In the genomic region with DNA sequence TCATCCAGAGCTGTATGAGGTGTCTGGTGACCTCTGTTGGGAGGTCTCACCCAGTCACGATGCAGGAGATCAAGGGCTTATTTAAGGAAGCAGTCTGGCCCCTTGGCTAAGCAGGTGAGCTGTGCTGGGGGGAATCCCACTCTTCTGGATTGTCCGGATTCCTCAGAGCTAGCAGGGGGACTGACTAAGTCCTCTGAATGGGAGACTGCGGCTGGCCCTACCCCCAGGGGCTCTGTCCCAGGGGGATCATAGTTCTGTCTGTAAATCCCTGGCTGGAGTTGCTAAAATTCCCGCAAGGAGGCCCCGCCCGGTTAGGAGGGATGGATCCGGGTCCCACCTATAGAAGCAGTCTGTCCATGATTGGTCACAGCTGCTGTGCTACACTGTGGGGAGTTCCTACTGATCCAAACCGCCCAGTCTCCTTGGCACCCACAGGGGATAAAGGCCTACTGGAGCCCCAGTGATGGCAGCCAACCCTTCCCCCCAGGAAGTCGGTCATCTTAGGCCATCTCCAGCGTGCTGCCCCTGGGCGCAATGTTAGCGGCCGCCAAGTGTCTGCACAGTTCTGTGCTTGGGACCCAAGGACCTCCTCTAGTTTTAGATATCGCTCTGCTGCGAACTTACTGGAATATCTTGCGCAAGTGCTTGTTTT, we compare ENCODE assay signal across 16 cellular contexts.
DNase-seq lines count a peak whose midpoint lies in the region; ATAC-seq and TF ChIP-seq lines count a peak whose summit lies in the region.
"Had no signal": no experiment of that assay in that cellular context is flagged by ENCODE, and none has a peak within 500 bp of the region (broad histone marks: within the 10 kb centered on the region; RNA-seq: fewer than 3 reads in every experiment).

No MANE protein-coding gene starts in this region.

- no peaks in the 10 kb centered on the region for H3K79me2 ChIP-seq in PC-3 (ENCODE audit: low read length)

- TF ChIP-seq CTCF in PC-3 (conservative IDR thresholded peaks at IDR 0.05; ENCODE audit: low read depth, low read length) = no peak
- TF ChIP-seq CTCF in epithelial cell of esophagus (IDR thresholded peaks at IDR 0.05; ENCODE audit: insufficient read depth, low read depth, low read length, missing control alignments) = no peak
- TF ChIP-seq CTCF in left lung (IDR thresholded peaks at IDR 0.05) = no peak
- TF ChIP-seq CTCF in upper lobe of left lung (IDR thresholded peaks at IDR 0.05) = no peak
- no peak for TF ChIP-seq CTCF in dorsolateral prefrontal cortex (IDR thresholded peaks at IDR 0.05 in 54 of 56, conservative IDR thresholded peaks at IDR 0.05 in 2 of 56; ENCODE audit: low read depth in 1 of 56, partially characterized antibody in 56 of 56)

- H2AFZ ChIP-seq in PC-3 (ENCODE audit: low read length) = no peak overlapping the region

- no TSS peak for BruUV-seq in PC-3 (replicated peaks; lab: Mats Ljungman, UMichigan)

- intact Hi-C loops in PC-3 (cut with micrococcal nuclease) = no loop called here
- intact Hi-C loops in left lung (cut with DNase I) = no loop called here
- intact Hi-C loops in dorsolateral prefrontal cortex (cut with DNase I) = no loop called here

- CTCF ChIA-PET in PC-3 (lab: Charles Lee) = no interaction called here

- H3K36me3 ChIP-seq in PC-3 (ENCODE audit: low read depth, low read length) (no peaks in the 10 kb centered on the region), left lung (no peaks in the 10 kb centered on the region), upper lobe of left lung (no peaks in the 10 kb centered on the region)

- no peak for TF ChIP-seq EP300 in upper lobe of left lung (IDR thresholded peaks at IDR 0.05)

- no peak overlapping the region for H3K9ac ChIP-seq in PC-3 (ENCODE audit: low read length)

- H3K9me2 ChIP-seq in PC-3 (replicated peaks; ENCODE audit: low read length) = no peaks in the 10 kb centered on the region

- H3K27me3 ChIP-seq in PC-3 (ENCODE audit: low read length) (no peaks in the 10 kb centered on the region), left lung (no peaks in the 10 kb centered on the region), upper lobe of left lung (no peaks in the 10 kb centered on the region), dorsolateral prefrontal cortex (peaks cover 0 to 56% (median 18%) of the 10 kb centered on the region in 45 donors)

- H3K27ac ChIP-seq in PC-3 (ENCODE audit: low read length) (no peak overlapping the region), left lung (no peak overlapping the region), upper lobe of left lung (peak overlapping the region in 1 of 4 donors; percentile 49), dorsolateral prefrontal cortex (no peak overlapping the region)

- no peak overlapping the region for H3K4me2 ChIP-seq in PC-3 (ENCODE audit: low read length)

- H3K9me3 ChIP-seq in PC-3 (ENCODE audit: low read length) (no peaks in the 10 kb centered on the region), left lung (no peaks in the 10 kb centered on the region), upper lobe of left lung (no peaks in the 10 kb centered on the region)

- no peak for TF ChIP-seq POLR2A in upper lobe of left lung (IDR thresholded peaks at IDR 0.05)

- POLR2A ChIA-PET in PC-3 (lab: Charles Lee; ENCODE audit: unreplicated experiment) = no interaction called here

- no peaks in the 10 kb centered on the region for H4K20me1 ChIP-seq in PC-3 (ENCODE audit: low read length)

- 69 to 70% methylated on average over 2 to 16 of the region's 16 CpGs for WGBS in upper lobe of left lung, 2 donors

- H3K4me1 ChIP-seq in PC-3 (ENCODE audit: insufficient read depth, low read length) (no peaks in the 10 kb centered on the region), left lung (no peaks in the 10 kb centered on the region), upper lobe of left lung (no peaks in the 10 kb centered on the region)

- no peak overlapping the region for H3K4me3 ChIP-seq in PC-3 (ENCODE audit: low read length)
- no peak overlapping the region for H3K4me3 ChIP-seq in epithelial cell of esophagus (ENCODE audit: low read length)
- H3K4me3 ChIP-seq in left lung = no peak overlapping the region
- H3K4me3 ChIP-seq in upper lobe of left lung = no peak overlapping the region
- no peak overlapping the region for H3K4me3 ChIP-seq in dorsolateral prefrontal cortex
- H3K4me3 ChIP-seq: GM12878, K562 had no signal

- DNase-seq in PC-3 = peak; percentile 20
- peak; percentile 0 for DNase-seq in epithelial cell of esophagus (ENCODE audit: low read depth)
- DNase-seq in left lung = peak; percentile 33
- peak; percentile 30 to 32 for DNase-seq in upper lobe of left lung
- DNase-seq in superior temporal gyrus (ENCODE audit: extremely low spot score) = no peak
- no peak for DNase-seq in dorsolateral prefrontal cortex
- DNase-seq: CD8-positive, alpha-beta T cell; DMS153; NCI-H1436 treated with DMSO at 0.1 percent for 48 hours; NCI-H2081 treated with DMSO at 0.1 percent for 48 hours; NCI-H524 treated with DMSO at 0.1 percent for 48 hours; NK-92 treated with Interleukin-12 subunit alpha and Interleukin-12 subunit beta, amount 100 ng/mL, for 24 hours; OCI-M1 had no signal

- ATAC-seq in PC-3 (no peak), left lung (peak; percentile 84), upper lobe of left lung (ENCODE audit: low FRiP score in 2 of 2) (peak in 1 of 2 donors; percentile 55), GM18498 (IDR thresholded peaks at IDR 0.05; ENCODE audit: unreplicated experiment) (no peak)
- ATAC-seq: CD8-positive, alpha-beta T cell; GM12878; K562 had no signal

- no peaks in the 10 kb centered on the region for H3F3A ChIP-seq in PC-3 (ENCODE audit: low read length, unreplicated experiment)

Comparison
In these comparisons a context has a peak if more than half of its experiments do, and no peak if none do; other contexts are left out.
1. DNase-seq: peak in PC-3 (single experiment), epithelial cell of esophagus (single experiment), left lung (2 of 2) and upper lobe of left lung (2 of 2); none in superior temporal gyrus (single experiment) and dorsolateral prefrontal cortex (0 of 10).